1 cellular context compared by ENCODE assay signal in genomic region chr3:186806173-186807055, GRCh38.
TF ChIP-seq lines count a peak whose summit lies in the region.

Gene RFC4, minus strand, starts transcription at chr3:186806482. Its CDS starts 1,769 bp downstream, at chr3:186804713.

TF ChIP-seq in K562, 482 proteins besides CTCF, POLR2A, EP300 and RAD21 (continued from another document):
- 0 out of 2 replicates have a peak, but pooled peaks have one; percentile 68 for TF ChIP-seq IRF1 (CRISPR knock-in tag; IDR thresholded peaks at IDR 0.05; ENCODE audit: borderline replicate concordance)
- TF ChIP-seq DIDO1 (tag; IDR thresholded peaks at IDR 0.05; ENCODE audit: low read depth): peak; percentile 79; the same call in 1 of the 2 replicates
- peak; percentile 17; the same call in 1 of the 2 replicates for TF ChIP-seq ZBTB9 (CRISPR knock-in tag; IDR thresholded peaks at IDR 0.05)
- TF ChIP-seq DDX20 (tag; IDR thresholded peaks at IDR 0.05; ENCODE audit: low read depth): no peak
- TF ChIP-seq COPS2 (conservative IDR thresholded peaks at IDR 0.05): no peak
- no peak for TF ChIP-seq ZNF133 (CRISPR knock-in tag; IDR thresholded peaks at IDR 0.05)
- no peak; the same call in 1 of the 2 replicates for TF ChIP-seq ZNF354B (CRISPR knock-in tag; IDR thresholded peaks at IDR 0.05)
- TF ChIP-seq ZNF41 (CRISPR knock-in tag; conservative IDR thresholded peaks at IDR 0.05): no peak
- no peak; a peak in 1 of 4 replicates for TF ChIP-seq CSDE1 (IDR thresholded peaks at IDR 0.05)
- TF ChIP-seq ZNF274 (IDR thresholded peaks at IDR 0.05; ENCODE audit: borderline replicate concordance, low read depth, low read length): no peak
- TF ChIP-seq RBBP5 (IDR thresholded peaks at IDR 0.05; ENCODE audit: borderline replicate concordance, insufficient read depth, low read length, poor library complexity, severe bottlenecking): peak; percentile 89
- no peak for TF ChIP-seq FUS (optimal IDR thresholded peaks at IDR 0.05; ENCODE audit: low read depth, low read length)
- no peak for TF ChIP-seq EZH2 (IDR thresholded peaks at IDR 0.05; ENCODE audit: borderline replicate concordance, low read depth, low read length)
- TF ChIP-seq ZNF57 (CRISPR knock-in tag; IDR thresholded peaks at IDR 0.05): no peak
- no peak; the same call in 1 of the 2 replicates for TF ChIP-seq RREB1 (CRISPR knock-in tag; IDR thresholded peaks at IDR 0.05)
- TF ChIP-seq THAP7 (CRISPR knock-in tag; IDR thresholded peaks at IDR 0.05): no peak
- TF ChIP-seq POU5F1 (IDR thresholded peaks at IDR 0.05; ENCODE audit: borderline replicate concordance, low read depth, low read length, partially characterized antibody): no peak
- peak; percentile 85 to 88 for TF ChIP-seq MNT (conservative IDR thresholded peaks at IDR 0.05)
- no peak for TF ChIP-seq CLOCK (CRISPR knock-in tag; IDR thresholded peaks at IDR 0.05; ENCODE audit: borderline replicate concordance)
- TF ChIP-seq RUNX1 (IDR thresholded peaks at IDR 0.05; ENCODE audit: low read depth): 0 out of 2 replicates have a peak, but pooled peaks have one; percentile 11
- no peak; the same call in 1 of the 2 replicates for TF ChIP-seq BACH1 (tag; IDR thresholded peaks at IDR 0.05)
- TF ChIP-seq MLX (CRISPR knock-in tag; conservative IDR thresholded peaks at IDR 0.05): no peak
- TF ChIP-seq ZC3H4 (CRISPR knock-in tag; IDR thresholded peaks at IDR 0.05; ENCODE audit: borderline replicate concordance): no peak
- TF ChIP-seq HIVEP1 (CRISPR knock-in tag; IDR thresholded peaks at IDR 0.05): no peak
- TF ChIP-seq ZBTB40 (IDR thresholded peaks at IDR 0.05): peak; percentile 95
- TF ChIP-seq ZBTB40 (CRISPR knock-in tag; IDR thresholded peaks at IDR 0.05): no peak
- TF ChIP-seq HMGXB4 (CRISPR knock-in tag; IDR thresholded peaks at IDR 0.05): peak; percentile 85; the same call in 1 of the 2 replicates
- no peak for TF ChIP-seq ZNF436 (CRISPR knock-in tag; IDR thresholded peaks at IDR 0.05)
- TF ChIP-seq JUNB (CRISPR knock-in tag; conservative IDR thresholded peaks at IDR 0.05): no peak
- peak; percentile 87 for TF ChIP-seq MTA3 (IDR thresholded peaks at IDR 0.05; ENCODE audit: borderline replicate concordance)
